ENCODE assay signal across 1 cellular context in genomic region chr14:104115691-104116543, GRCh38.
TF ChIP-seq lines count a peak whose summit lies in the region.

No MANE protein-coding gene starts in this region.

TF ChIP-seq in GM23338, 12 proteins besides CTCF, POLR2A, EP300 and RAD21 (continued from another document):
- TF ChIP-seq ZNF462 (CRISPR knock-in tag; IDR thresholded peaks at IDR 0.05) = no peak
